8 cellular contexts compared by ENCODE assay signal in the genomic region with DNA sequence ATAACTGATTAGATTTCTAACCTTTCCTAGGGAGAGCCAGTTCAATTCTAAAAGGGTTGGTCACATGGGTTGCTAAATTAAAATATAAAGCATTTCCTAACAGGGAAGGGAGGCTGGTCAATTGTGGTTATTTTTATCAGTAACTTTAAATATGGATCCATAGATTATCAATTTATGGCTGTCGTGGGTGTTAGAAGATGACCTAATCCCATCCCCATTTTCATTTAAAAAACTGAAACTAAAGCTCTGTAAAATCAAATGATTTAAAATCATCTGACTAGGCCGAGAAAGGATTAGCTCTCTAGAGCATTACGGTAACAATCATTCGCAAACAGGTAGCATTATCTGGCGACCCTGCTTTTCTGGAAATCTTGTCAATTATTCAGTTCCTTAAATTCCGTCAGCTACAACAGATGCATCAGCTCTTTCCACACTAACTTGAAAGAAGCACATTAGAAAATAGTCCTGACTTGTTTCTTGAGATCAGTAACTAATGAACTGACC. TPM values are rescaled to one million over a fixed set of nuclear protein-coding genes. Genes with fewer than 3 reads are reported as not detected.
DNase-seq lines count a peak whose midpoint lies in the region; ATAC-seq, FAIRE-seq and TF ChIP-seq lines count a peak whose summit lies in the region.

No MANE protein-coding gene starts in this region.

- H3K4me1 ChIP-seq in right lobe of liver (peaks cover 0 to 24% (median 7%) of the 10 kb centered on the region in 4 donors), upper lobe of right lung (peaks cover 39% of the 10 kb centered on the region)

- peaks cover 0 to 17% (median 5%) of the 10 kb centered on the region in 4 donors for H3K36me3 ChIP-seq in right lobe of liver
- peaks cover 15% of the 10 kb centered on the region for H3K36me3 ChIP-seq in upper lobe of right lung

- TF ChIP-seq POLR2A in right lobe of liver (IDR thresholded peaks at IDR 0.05), result no peak

- no peaks in the 10 kb centered on the region for H3K27me3 Mint-ChIP-seq in activated naive CD4-positive, alpha-beta T cell treated with anti-CD3 and anti-CD28 coated beads, Interleukin-2, amount 50 U/mL, for 24 hours

- H3K27me3 ChIP-seq in right lobe of liver (no peaks in the 10 kb centered on the region), upper lobe of right lung (no peaks in the 10 kb centered on the region)

- intact Hi-C loops in right lobe of liver (cut with DNase I) (no loop called here), upper lobe of right lung (cut with DNase I) (loop anchor here (10.0 kb wide), 1 partner anchor 53 kb away; a partner anchor contains a TSS)

- no peak for FAIRE-seq in D721Med (lab: Jason Lieb, UNC)

- H3K9me3 ChIP-seq in right lobe of liver (no peaks in the 10 kb centered on the region), upper lobe of right lung (no peaks in the 10 kb centered on the region)

- H3K4me3 ChIP-seq in right lobe of liver (peak overlapping the region; percentile 30 to 58 (median 46)), upper lobe of right lung (peak overlapping the region; percentile 89)

- H3K9me3 Mint-ChIP-seq in activated naive CD4-positive, alpha-beta T cell treated with anti-CD3 and anti-CD28 coated beads, Interleukin-2, amount 50 U/mL, for 24 hours, result no peaks in the 10 kb centered on the region

- H3K27ac Mint-ChIP-seq in activated naive CD4-positive, alpha-beta T cell treated with anti-CD3 and anti-CD28 coated beads, Interleukin-2, amount 50 U/mL, for 24 hours, result peak overlapping the region; percentile 98

- peak overlapping the region; percentile 94 for H3K4me3 Mint-ChIP-seq in activated naive CD4-positive, alpha-beta T cell treated with anti-CD3 and anti-CD28 coated beads, Interleukin-2, amount 50 U/mL, for 24 hours

- H3K27ac ChIP-seq in adipose tissue (ENCODE audit: low read depth, low read length) (peak overlapping the region; percentile 98), right lobe of liver (peak overlapping the region; percentile 91 to 99 (median 96)), upper lobe of right lung (peak overlapping the region; percentile 97)

- no peak for TF ChIP-seq CTCF in right lobe of liver (IDR thresholded peaks at IDR 0.05)
- TF ChIP-seq CTCF in upper lobe of right lung (IDR thresholded peaks at IDR 0.05), result no peak
- no peak for TF ChIP-seq CTCF in D721Med (IDR thresholded peaks at IDR 0.05; ENCODE audit: insufficient read depth, missing control alignments)

- H3K36me3 Mint-ChIP-seq in activated naive CD4-positive, alpha-beta T cell treated with anti-CD3 and anti-CD28 coated beads, Interleukin-2, amount 50 U/mL, for 24 hours, result peaks cover 25% of the 10 kb centered on the region

- H3K4me1 Mint-ChIP-seq in activated naive CD4-positive, alpha-beta T cell treated with anti-CD3 and anti-CD28 coated beads, Interleukin-2, amount 50 U/mL, for 24 hours, result peaks cover 43% of the 10 kb centered on the region

- ATAC-seq in right lobe of liver (no peak), upper lobe of right lung (no peak)

- WGBS in adipose tissue, 3 donors, result 3 to 6% (median 4%) methylated on average over 6 of the region's 6 CpGs
- 0% methylated on average over 6 of the region's 6 CpGs for WGBS in right lobe of liver (ENCODE audit: insufficient coverage, low coverage, low lambda C conversion rate, missing lambda C conversion rate)

- no peak for DNase-seq in activated naive CD4-positive, alpha-beta T cell treated with Interleukin-2 at 50 U/mL for 16 hours
- DNase-seq in right lobe of liver (no peak), upper lobe of right lung (no peak), DMS153 treated with DMSO at 0.1 percent for 48 hours (lab: John Stamatoyannopoulos, UW; ENCODE audit: unreplicated experiment) (no peak), D721Med (ENCODE audit: insufficient read length, low spot score) (no peak)
- no peak for DNase-seq in stimulated activated CD8-positive, alpha-beta memory T cell treated with anti-CD3 and anti-CD28 coated beads, Interleukin-4, amount 100 ng/mL, for 48 hours

RNA-seq across cellular contexts. Expression of a gene that starts 0.9 kb away (rescaled TPM):
- 100 to 1,000 TPM in 2 of 3 donors, 10 to 100 TPM in 1; 57.1 to 170 (median 155) TPM for polyA plus RNA-seq in adipose tissue
- total RNA-seq in right lobe of liver (10 to 100 TPM; 22.4 to 70.4 (median 54.8) TPM), upper lobe of right lung (139 TPM)

RNA-seq across cellular contexts. Expression of a gene that starts 52.9 kb away (rescaled TPM):
- polyA plus RNA-seq in adipose tissue, result 100 to 1,000 TPM in 1 of 3 donors, 10 to 100 TPM in 2; 23.9 to 109 (median 82.1) TPM
- 10 to 100 TPM; 27.9 to 83.6 (median 35.6) TPM for total RNA-seq in right lobe of liver
- total RNA-seq in upper lobe of right lung, result 105 TPM
